ENCODE assay signal across 16 cellular contexts in the genomic region with DNA sequence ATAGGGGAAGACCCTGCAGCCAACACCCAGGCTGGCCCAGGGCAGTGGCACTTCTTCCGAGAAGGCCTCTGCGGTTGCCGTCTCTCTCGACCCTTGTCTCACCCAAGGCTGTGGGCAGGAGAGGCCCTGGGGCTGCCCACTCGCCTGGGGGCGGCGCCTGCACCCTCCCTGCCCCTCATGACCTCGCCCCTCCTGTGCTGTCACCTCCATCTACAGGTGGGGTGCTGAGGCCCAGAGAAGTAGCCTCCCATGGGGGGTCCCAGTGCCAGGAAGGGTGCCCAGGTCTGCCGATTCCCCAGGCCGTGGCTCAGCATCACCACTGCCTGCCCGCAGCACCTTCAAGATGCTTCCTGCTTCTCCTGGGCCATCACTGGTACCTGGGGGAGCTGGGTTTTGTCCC. TPM values are rescaled to one million over a fixed set of nuclear protein-coding genes. Genes with fewer than 3 reads are reported as not detected.
DNase-seq lines count a peak whose midpoint lies in the region; FAIRE-seq and TF ChIP-seq lines count a peak whose summit lies in the region.
"Had no signal": no experiment of that assay in that cellular context is flagged by ENCODE, and none has a peak within 500 bp of the region (broad histone marks: within the 10 kb centered on the region; RNA-seq: fewer than 3 reads in every experiment).

No MANE protein-coding gene starts in this region.

- H3K27ac Mint-ChIP-seq in activated CD4-positive, alpha-beta memory T cell treated with anti-CD3 and anti-CD28 coated beads for 36 hours = peak overlapping the region; percentile 96
- H3K27ac Mint-ChIP-seq in immature natural killer cell = peak overlapping the region; percentile 94 to 100 (median 98)

- H3K4me1 Mint-ChIP-seq in activated CD4-positive, alpha-beta memory T cell treated with anti-CD3 and anti-CD28 coated beads for 36 hours (ENCODE audit: low read depth) = peaks cover 40% of the 10 kb centered on the region
- peaks cover 69 to 80% of the 10 kb centered on the region in 2 donors for H3K4me1 Mint-ChIP-seq in immature natural killer cell

- no peak for FAIRE-seq in GM19239 (lab: Jason Lieb, UNC)

- H3K27me3 Mint-ChIP-seq in activated CD4-positive, alpha-beta memory T cell treated with anti-CD3 and anti-CD28 coated beads for 36 hours = no peaks in the 10 kb centered on the region
- peaks cover 0 to 13% (median 8%) of the 10 kb centered on the region in 3 donors for H3K27me3 Mint-ChIP-seq in immature natural killer cell (ENCODE audit: low read depth in 3 of 3)

- no peak for TF ChIP-seq CTCF in transverse colon (IDR thresholded peaks at IDR 0.05)

- H3K4me1 ChIP-seq in transverse colon = no peaks in the 10 kb centered on the region

- H3K9me3 ChIP-seq in transverse colon = no peaks in the 10 kb centered on the region

- H3K36me3 ChIP-seq in transverse colon = no peaks in the 10 kb centered on the region

- intact Hi-C loops in activated CD4-positive, alpha-beta memory T cell treated with anti-CD3 and anti-CD28 coated beads for 36 hours (cut with micrococcal nuclease) = loop anchor here (5.0 to 10.0 kb wide), 3 partner anchors 49 to 71 kb away; a partner anchor contains a TSS
- intact Hi-C loops in transverse colon (cut with DNase I; ENCODE audit: low total_unique reads) = no loop called here

- peaks cover 3% of the 10 kb centered on the region for H3K9me3 Mint-ChIP-seq in activated CD4-positive, alpha-beta memory T cell treated with anti-CD3 and anti-CD28 coated beads for 36 hours
- no peaks in the 10 kb centered on the region for H3K9me3 Mint-ChIP-seq in immature natural killer cell
- H3K9me3 Mint-ChIP-seq: neural crest cell had no signal

- peaks cover 8% of the 10 kb centered on the region for H3K27me3 ChIP-seq in transverse colon

- no peak for TF ChIP-seq EP300 in transverse colon (IDR thresholded peaks at IDR 0.05; ENCODE audit: low read depth)

- no peak for TF ChIP-seq POLR2A in transverse colon (IDR thresholded peaks at IDR 0.05)

- CTCF ChIA-PET in activated CD4-positive, alpha-beta memory T cell treated with anti-CD3 and anti-CD28 coated beads for 36 hours (lab: Charles Lee) = no interaction called here

- peaks cover 14% of the 10 kb centered on the region for H3K36me3 Mint-ChIP-seq in activated CD4-positive, alpha-beta memory T cell treated with anti-CD3 and anti-CD28 coated beads for 36 hours
- H3K36me3 Mint-ChIP-seq in immature natural killer cell = peaks cover 2 to 6% (median 4%) of the 10 kb centered on the region in 3 donors

- in situ Hi-C loops in transverse colon (cut with MboI; ENCODE audit: low pct_ligation_motif_present in 1 of 4, low pct_unique_long_range_greater_than_20kb in 1 of 4, low sequenced_read_pairs in 3 of 4) = no loop called here

- 62% methylated on average over 11 of the region's 11 CpGs; no CpG with 5 or more reads in 1 of the 2 donors for WGBS in transverse colon (ENCODE audit: low coverage in 1 of 2), 2 donors

- peak; percentile 32 for DNase-seq in activated T-cell treated with anti-CD3 and anti-CD28 coated beads, Interleukin-2, amount 50 U/mL, for 1 hour
- DNase-seq in activated T-cell treated with anti-CD3 and anti-CD28 coated beads for 4 hours (no peak), immature natural killer cell (peak; percentile 31 to 36 (median 31)), transverse colon (no peak), amniotic stem cell (lab: John Stamatoyannopoulos, UW) (no peak), GM19239 (ENCODE audit: insufficient read length, low spot score) (no peak), NCI-H2171 treated with DMSO at 0.1 percent for 48 hours (lab: John Stamatoyannopoulos, UW) (no peak)
- peak; percentile 45 for DNase-seq in activated CD4-positive, alpha-beta memory T cell treated with anti-CD3 and anti-CD28 coated beads for 36 hours
- DNase-seq: ACHN, DMS79 treated with DMSO at 0.1 percent for 48 hours, kidney glomerular epithelial cell, NCI-H1436, NCI-H82, SW 1271 had no signal

- POLR2A ChIA-PET in activated CD4-positive, alpha-beta memory T cell treated with anti-CD3 and anti-CD28 coated beads for 36 hours (lab: Charles Lee) = interaction anchor here (1.0 kb wide), 1 partner anchor 8 kb away, joined by 3 read pairs; no protein-coding TSS in a partner anchor

- peak overlapping the region in 3 of 4 donors; percentile 1 to 40 (median 20) for H3K4me3 ChIP-seq in transverse colon

- peak overlapping the region; percentile 99 for H3K4me3 Mint-ChIP-seq in activated CD4-positive, alpha-beta memory T cell treated with anti-CD3 and anti-CD28 coated beads for 36 hours
- peak overlapping the region; percentile 93 to 99 (median 99) for H3K4me3 Mint-ChIP-seq in immature natural killer cell
- H3K4me3 Mint-ChIP-seq: neural crest cell had no signal

- H3K27ac ChIP-seq in transverse colon = no peak overlapping the region

RNA-seq across cellular contexts. Expression of a gene that starts 1.0 kb away (rescaled TPM):
- total RNA-seq in activated CD4-positive, alpha-beta memory T cell treated with anti-CD3 and anti-CD28 coated beads for 36 hours = 10 to 100 TPM; 25.9 to 28.4 TPM
- polyA plus RNA-seq in immature natural killer cell = 10 to 100 TPM; 18.3 to 68.0 (median 24.9) TPM
- 10 to 100 TPM in 1 of 4 donors, 1 to 10 TPM in 3; 2.3 to 12.3 (median 5.1) TPM for total RNA-seq in transverse colon
- total RNA-seq: neural crest cell had no signal
- polyA plus RNA-seq: fibroblast of lung had no signal

RNA-seq across cellular contexts. Expression of a gene that starts 35.2 kb away (rescaled TPM):
- total RNA-seq in activated CD4-positive, alpha-beta memory T cell treated with anti-CD3 and anti-CD28 coated beads for 36 hours = 10 to 100 TPM; 13.4 to 15.3 TPM
- 1 to 10 TPM in 1 of 3 donors, under 1 TPM in 1, not detected in 1; 0.43 to 1.8 TPM for polyA plus RNA-seq in immature natural killer cell
- total RNA-seq in transverse colon = 10 to 100 TPM in 1 of 4 donors, 1 to 10 TPM in 3; 3.0 to 11.5 (median 4.9) TPM

Comparison
In these comparisons a context has a peak if more than half of its experiments do, and no peak if none do; other contexts are left out.
1. DNase-seq: peak in activated T-cell treated with anti-CD3 and anti-CD28 coated beads, Interleukin-2, amount 50 U/mL, for 1 hour (single experiment), activated CD4-positive, alpha-beta memory T cell treated with anti-CD3 and anti-CD28 coated beads for 36 hours (single experiment) and immature natural killer cell (3 of 3); none in activated T-cell treated with anti-CD3 and anti-CD28 coated beads for 4 hours (single experiment), transverse colon (single experiment), amniotic stem cell (single experiment), GM19239 (single experiment) and NCI-H2171 treated with DMSO at 0.1 percent for 48 hours (single experiment).